7 cellular contexts compared by ENCODE assay signal in genomic region chr4:41360911-41361830, GRCh38.
DNase-seq lines count a peak whose midpoint lies in the region; ATAC-seq and TF ChIP-seq lines count a peak whose summit lies in the region.

No MANE protein-coding gene starts in this region.

- in situ Hi-C loops in HAP-1 (cut with MboI; ENCODE audit: low sequenced_read_pairs): no loop called here

- H3K27me3 ChIP-seq in HAP-1 (ENCODE audit: low read depth) (no peaks in the 10 kb centered on the region), esophagus (ENCODE audit: control insufficient read depth in 1 of 2, insufficient read depth in 2 of 2, low read length in 2 of 2) (no peaks in the 10 kb centered on the region), mononuclear cell (ENCODE audit: insufficient read depth, low read length) (peaks cover 55% of the 10 kb centered on the region), vagina (no peaks in the 10 kb centered on the region)

- no peak for TF ChIP-seq POLR2A in vagina (IDR thresholded peaks at IDR 0.05)

- H3K4me1 ChIP-seq in HAP-1 (peaks cover 29% of the 10 kb centered on the region), esophagus (ENCODE audit: control insufficient read depth in 2 of 2, insufficient read depth in 2 of 2, low read length in 1 of 2) (peaks cover 2 to 3% of the 10 kb centered on the region in 2 donors), mononuclear cell (ENCODE audit: insufficient read depth, low read length) (peaks cover 15% of the 10 kb centered on the region), vagina (peaks cover 31% of the 10 kb centered on the region)

- intact Hi-C loops in vagina (cut with DNase I): loop anchor here (5.0 kb wide), 1 partner anchor 281 kb away; no protein-coding TSS in a partner anchor

- H3K4me3 ChIP-seq in HAP-1: peak overlapping the region; percentile 78
- H3K4me3 ChIP-seq in esophagus (ENCODE audit: low read depth in 1 of 2, low read length in 2 of 2): peak overlapping the region; percentile 78 to 90
- H3K4me3 ChIP-seq in mononuclear cell (ENCODE audit: low read length): peak overlapping the region; percentile 13
- peak overlapping the region; percentile 72 to 76 for H3K4me3 ChIP-seq in vagina

- H3K9me3 ChIP-seq in HAP-1: no peaks in the 10 kb centered on the region
- H3K9me3 ChIP-seq in esophagus (ENCODE audit: control insufficient read depth in 2 of 2, insufficient read depth in 1 of 2, low read depth in 1 of 2, low read length in 1 of 2): no peaks in the 10 kb centered on the region
- no peaks in the 10 kb centered on the region for H3K9me3 ChIP-seq in mononuclear cell (ENCODE audit: low read depth, low read length)
- no peaks in the 10 kb centered on the region for H3K9me3 ChIP-seq in vagina

- WGBS in esophagus, 2 donors: 1 to 2% methylated on average over 64 to 67 of the region's 67 CpGs

- no peak for TF ChIP-seq CTCF in vagina (IDR thresholded peaks at IDR 0.05)

- H3K27ac ChIP-seq in esophagus (ENCODE audit: low read depth in 2 of 2, low read length in 1 of 2): peak overlapping the region; percentile 72 to 86
- H3K27ac ChIP-seq in vagina: peak overlapping the region; percentile 63

- DNase-seq in HAP-1 (ENCODE audit: low spot score in 2 of 2) (peak in 1 of 2 experiments; percentile 66), NCI-H774 (lab: John Stamatoyannopoulos, UW) (peak; percentile 47), vagina (ENCODE audit: extremely low spot score in 2 of 2) (no peak)

- ATAC-seq in GM21529 (IDR thresholded peaks at IDR 0.05; ENCODE audit: unreplicated experiment) (no peak), GM18498 (IDR thresholded peaks at IDR 0.05; ENCODE audit: unreplicated experiment) (no peak)

- H3K36me3 ChIP-seq in HAP-1 (replicated peaks) (no peaks in the 10 kb centered on the region), esophagus (ENCODE audit: control insufficient read depth in 2 of 2, insufficient read depth in 2 of 2, low read length in 1 of 2) (no peaks in the 10 kb centered on the region), vagina (no peaks in the 10 kb centered on the region)

Comparison
In these comparisons a context has a peak if more than half of its experiments do, and no peak if none do; other contexts are left out.
1. H3K4me3 ChIP-seq: peak in every context shown above with its lines; median percentile 84 in esophagus; 78 in HAP-1; 74 in vagina; 13 in mononuclear cell.